In genomic region chr2:15262792-15263191, GRCh38 we compare ENCODE assay signal across 3 cellular contexts.
"Had no signal": no experiment of that assay in that cellular context is flagged by ENCODE, and none has a peak within 500 bp of the region (broad histone marks: within the 10 kb centered on the region; RNA-seq: fewer than 3 reads in every experiment).

No MANE protein-coding gene starts in this region.

- ATAC-seq: GM12878 had no signal

- H3K4me3 ChIP-seq: GM12878 had no signal

- DNase-seq: GDM1, GF-D8 had no signal
